Comparison of ENCODE assay signal across 1 cellular context in the genomic region with DNA sequence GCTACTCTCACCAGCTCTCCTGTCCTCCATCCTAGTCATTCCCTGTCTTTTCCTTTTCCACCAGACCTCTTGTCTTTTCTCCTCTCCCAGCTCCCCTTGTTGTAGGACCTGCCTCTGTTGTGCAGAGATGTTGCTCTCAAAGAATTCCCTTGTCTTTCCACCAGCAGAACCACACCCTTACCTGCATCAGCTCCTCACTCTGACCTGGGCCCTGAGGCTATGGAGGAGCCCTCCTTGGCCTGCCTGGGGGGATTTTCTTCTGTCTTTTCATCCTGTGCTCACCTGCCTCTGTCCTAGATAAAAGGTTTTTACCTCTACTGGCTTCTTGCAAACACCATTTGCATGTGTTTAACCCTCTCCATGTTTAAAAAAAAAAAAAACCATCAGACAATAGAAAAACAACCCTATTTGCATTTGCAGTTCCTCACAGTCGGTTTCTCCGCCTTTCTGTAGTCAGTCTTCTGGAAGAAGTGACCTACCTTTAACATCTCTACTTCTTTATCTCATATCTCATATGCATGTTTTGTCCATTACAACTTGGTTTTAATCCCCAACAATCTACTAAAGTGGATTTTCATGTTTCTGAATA.
TF ChIP-seq lines count a peak whose summit lies in the region.

No MANE protein-coding gene starts in this region.

TF ChIP-seq in GM12878, 131 proteins besides CTCF, POLR2A, EP300 and RAD21:
- TF ChIP-seq ZNF384 (IDR thresholded peaks at IDR 0.05; ENCODE audit: borderline replicate concordance, low read depth, low read length) (peak; percentile 26; the same call in 1 of the 2 replicates), PBX3 (IDR thresholded peaks at IDR 0.05; ENCODE audit: insufficient replicate concordance, low read depth, low read length) (no peak), EGR1 (IDR thresholded peaks at IDR 0.05; ENCODE audit: borderline replicate concordance in 1 of 2, low read depth in 2 of 2, low read length in 2 of 2) (no peak)
TF ChIP-seq in GM12878: peak in this region for 1.
